In the genomic region with DNA sequence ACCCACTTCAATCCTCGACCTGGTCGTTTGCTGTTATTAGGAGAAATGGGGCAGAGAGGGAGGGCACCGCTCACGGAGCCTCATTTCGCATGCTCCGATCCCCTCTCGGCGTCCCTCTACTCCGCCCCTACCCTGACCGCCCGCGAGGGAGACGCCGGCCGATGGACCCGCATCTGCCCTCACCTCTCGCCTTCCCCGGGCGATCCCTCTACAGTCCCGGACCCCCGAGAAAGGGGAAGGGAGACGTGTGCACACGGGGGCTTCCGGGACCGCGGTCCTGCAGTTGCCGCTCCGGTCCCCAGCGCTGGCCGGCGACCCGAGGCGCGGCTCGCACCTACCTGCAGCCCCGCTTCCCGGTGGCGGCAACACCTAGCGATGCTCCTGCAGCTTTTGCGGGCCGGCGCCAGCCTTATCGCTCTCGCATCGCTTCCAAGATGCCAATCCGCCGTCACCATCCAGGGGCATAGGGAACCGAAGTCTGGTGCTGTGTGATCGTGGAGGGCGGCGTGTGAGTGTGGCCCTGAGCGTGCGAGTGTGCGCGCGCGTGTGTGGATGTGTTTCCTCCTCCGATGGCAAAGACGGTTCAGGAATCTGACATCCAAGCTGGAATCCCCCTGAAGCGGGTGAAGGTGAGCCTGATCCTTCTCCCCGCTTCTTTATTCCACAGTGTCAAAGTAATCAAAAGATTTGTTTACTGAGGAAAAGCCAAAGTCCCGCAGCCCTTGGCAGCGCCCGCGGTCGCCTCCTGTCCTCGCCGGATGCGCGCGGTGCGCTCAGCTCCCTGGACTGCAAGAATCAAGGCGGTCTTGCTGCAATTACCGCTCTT, we compare ENCODE assay signal across 8 cellular contexts.
DNase-seq lines count a peak whose midpoint lies in the region; ATAC-seq and TF ChIP-seq lines count a peak whose summit lies in the region.

No MANE protein-coding gene starts in this region.

- no peak overlapping the region for H3K27ac Mint-ChIP-seq in glutamatergic neuron (ENCODE audit: unreplicated experiment)

- no peak for ATAC-seq in GM19351 (IDR thresholded peaks at IDR 0.05; ENCODE audit: unreplicated experiment)
- no peak for ATAC-seq in GM21576 (IDR thresholded peaks at IDR 0.05; ENCODE audit: unreplicated experiment)

- DNase-seq in ELF-1 (ENCODE audit: low read depth, low spot score) (peak; percentile 36), glutamatergic neuron (peak; percentile 49), posterior cingulate gyrus (peak in 7 of 10 donors; percentile 19 to 89 (median 34)), NCI-H1417 treated with DMSO at 0.1 percent for 48 hours (lab: John Stamatoyannopoulos, UW) (no peak), HK-2 (ENCODE audit: unreplicated experiment) (no peak)
- peak; percentile 25 for DNase-seq in activated T-cell treated with anti-CD3 and anti-CD28 coated beads, Interleukin-2, amount 50 U/mL, for 1 hour

- H3K9me3 Mint-ChIP-seq in glutamatergic neuron (ENCODE audit: unreplicated experiment) = no peaks in the 10 kb centered on the region

- peaks cover 3% of the 10 kb centered on the region for H3K27me3 Mint-ChIP-seq in glutamatergic neuron (ENCODE audit: unreplicated experiment)

- H3K4me3 Mint-ChIP-seq in glutamatergic neuron (ENCODE audit: unreplicated experiment) = peak overlapping the region; percentile 93

- intact Hi-C loops in posterior cingulate gyrus (cut with DNase I) = no loop called here

- H3K4me1 Mint-ChIP-seq in glutamatergic neuron (ENCODE audit: low read depth, unreplicated experiment) = peaks cover 6% of the 10 kb centered on the region

- no peaks in the 10 kb centered on the region for H3K36me3 Mint-ChIP-seq in glutamatergic neuron (ENCODE audit: unreplicated experiment)

- no peak for TF ChIP-seq CTCF in glutamatergic neuron (IDR thresholded peaks at IDR 0.05; ENCODE audit: partially characterized antibody, unreplicated experiment)

Comparison
In these comparisons a context has a peak if more than half of its experiments do, and no peak if none do; other contexts are left out.
1. DNase-seq: peak in ELF-1 (single experiment), activated T-cell treated with anti-CD3 and anti-CD28 coated beads, Interleukin-2, amount 50 U/mL, for 1 hour (single experiment), glutamatergic neuron (single experiment) and posterior cingulate gyrus (7 of 10); none in NCI-H1417 treated with DMSO at 0.1 percent for 48 hours (single experiment) and HK-2 (single experiment).